ENCODE assay signal across 8 cellular contexts in the genomic region with DNA sequence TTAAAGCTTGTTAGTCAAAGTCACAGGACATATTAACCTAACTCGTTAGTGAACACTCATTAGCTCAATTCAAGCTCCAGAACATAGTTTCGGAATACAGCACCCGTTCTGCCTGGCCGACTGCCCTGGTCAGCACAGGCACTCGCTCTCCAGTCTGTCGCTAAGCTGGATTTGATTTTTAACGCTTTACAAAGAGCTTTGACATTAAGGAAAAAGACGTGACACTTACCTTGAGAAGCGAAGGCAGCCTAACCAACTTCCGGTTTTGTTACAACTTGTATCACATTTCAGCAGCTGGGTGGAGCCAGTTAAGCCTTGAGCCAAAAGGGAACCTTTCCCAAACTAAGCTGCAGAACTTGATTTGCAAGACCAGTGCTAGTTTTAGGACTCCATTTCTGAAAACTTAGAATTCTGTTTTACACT. TPM values are rescaled to one million over a fixed set of nuclear protein-coding genes. Genes with fewer than 3 reads are reported as not detected.
DNase-seq lines count a peak whose midpoint lies in the region; ATAC-seq, FAIRE-seq and TF ChIP-seq lines count a peak whose summit lies in the region.

A gene with protein sequence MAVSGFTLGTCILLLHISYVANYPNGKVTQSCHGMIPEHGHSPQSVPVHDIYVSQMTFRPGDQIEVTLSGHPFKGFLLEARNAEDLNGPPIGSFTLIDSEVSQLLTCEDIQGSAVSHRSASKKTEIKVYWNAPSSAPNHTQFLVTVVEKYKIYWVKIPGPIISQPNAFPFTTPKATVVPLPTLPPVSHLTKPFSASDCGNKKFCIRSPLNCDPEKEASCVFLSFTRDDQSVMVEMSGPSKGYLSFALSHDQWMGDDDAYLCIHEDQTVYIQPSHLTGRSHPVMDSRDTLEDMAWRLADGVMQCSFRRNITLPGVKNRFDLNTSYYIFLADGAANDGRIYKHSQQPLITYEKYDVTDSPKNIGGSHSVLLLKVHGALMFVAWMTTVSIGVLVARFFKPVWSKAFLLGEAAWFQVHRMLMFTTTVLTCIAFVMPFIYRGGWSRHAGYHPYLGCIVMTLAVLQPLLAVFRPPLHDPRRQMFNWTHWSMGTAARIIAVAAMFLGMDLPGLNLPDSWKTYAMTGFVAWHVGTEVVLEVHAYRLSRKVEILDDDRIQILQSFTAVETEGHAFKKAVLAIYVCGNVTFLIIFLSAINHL (minus strand): TSS at position 258 of the 423 bp plus-strand sequence. CDS start 17,867 bp downstream, outside the sequence.

- peak within 1 kb of the TSS; percentile 52 for H3K27ac ChIP-seq in osteoblast (ENCODE audit: low read depth, low read length)

- intact Hi-C loops in activated T-helper 2 cell treated with anti-CD3 and anti-CD28 coated beads, Interferon-gamma antibody, Interleukin-2, Interleukin-4, amounts not matched to agents 10 μg/mL and 5 μg/mL and 100 μg/mL, durations not matched to agents 14 hours and 24 hours and 36 hours (cut with micrococcal nuclease) = no loop called here

- peaks cover 5% of the 10 kb centered on the region for H3K4me1 ChIP-seq in osteoblast (ENCODE audit: insufficient read depth, low read length)

- no peaks in the 10 kb centered on the region for H4K20me1 ChIP-seq in osteoblast (ENCODE audit: insufficient read depth, low read length)

- no peaks in the 10 kb centered on the region for H3K36me3 Mint-ChIP-seq in activated T-helper 2 cell treated with anti-CD3 and anti-CD28 coated beads, Interferon-gamma antibody, Interleukin-2, Interleukin-4, amounts not matched to agents 10 μg/mL and 5 μg/mL and 100 μg/mL, durations not matched to agents 14 hours and 24 hours and 36 hours (ENCODE audit: low read depth)
- H3K36me3 Mint-ChIP-seq in glutamatergic neuron (ENCODE audit: unreplicated experiment) = no peaks in the 10 kb centered on the region

- H3K79me2 ChIP-seq in osteoblast (ENCODE audit: insufficient read depth, low read length) = no peaks in the 10 kb centered on the region

- H3K9me3 ChIP-seq in osteoblast (ENCODE audit: low read depth, low read length) = no peaks in the 10 kb centered on the region

- TF ChIP-seq CTCF in glutamatergic neuron (IDR thresholded peaks at IDR 0.05; ENCODE audit: partially characterized antibody, unreplicated experiment) = no peak
- no peak for TF ChIP-seq CTCF in osteoblast (IDR thresholded peaks at IDR 0.05; ENCODE audit: extremely low read depth, low read depth, low read length)
- no peak for TF ChIP-seq CTCF in D721Med (IDR thresholded peaks at IDR 0.05; ENCODE audit: insufficient read depth, missing control alignments)

- peaks cover 52% of the 10 kb centered on the region for H3K27me3 Mint-ChIP-seq in activated T-helper 2 cell treated with anti-CD3 and anti-CD28 coated beads, Interferon-gamma antibody, Interleukin-2, Interleukin-4, amounts not matched to agents 10 μg/mL and 5 μg/mL and 100 μg/mL, durations not matched to agents 14 hours and 24 hours and 36 hours (ENCODE audit: low read depth)
- H3K27me3 Mint-ChIP-seq in glutamatergic neuron (ENCODE audit: unreplicated experiment) = no peaks in the 10 kb centered on the region

- peak within 1 kb of the TSS; percentile 97 for H3K4me2 ChIP-seq in osteoblast (ENCODE audit: insufficient read depth, low read length)

- peaks cover 2% of the 10 kb centered on the region for H3K27me3 ChIP-seq in osteoblast (ENCODE audit: insufficient read depth, low read length)

- H3K27ac Mint-ChIP-seq in activated T-helper 2 cell treated with anti-CD3 and anti-CD28 coated beads, Interferon-gamma antibody, Interleukin-2, Interleukin-4, amounts not matched to agents 10 μg/mL and 5 μg/mL and 100 μg/mL, durations not matched to agents 14 hours and 24 hours and 36 hours = peak within 1 kb of the TSS; percentile 36
- no peak within 1 kb of the TSS for H3K27ac Mint-ChIP-seq in glutamatergic neuron (ENCODE audit: unreplicated experiment)

- no peaks in the 10 kb centered on the region for H3K9me3 Mint-ChIP-seq in activated T-helper 2 cell treated with anti-CD3 and anti-CD28 coated beads, Interferon-gamma antibody, Interleukin-2, Interleukin-4, amounts not matched to agents 10 μg/mL and 5 μg/mL and 100 μg/mL, durations not matched to agents 14 hours and 24 hours and 36 hours
- H3K9me3 Mint-ChIP-seq in glutamatergic neuron (ENCODE audit: unreplicated experiment) = no peaks in the 10 kb centered on the region

- H3K4me3 Mint-ChIP-seq in activated T-helper 2 cell treated with anti-CD3 and anti-CD28 coated beads, Interferon-gamma antibody, Interleukin-2, Interleukin-4, amounts not matched to agents 10 μg/mL and 5 μg/mL and 100 μg/mL, durations not matched to agents 14 hours and 24 hours and 36 hours (ENCODE audit: low read depth) = peak within 1 kb of the TSS; percentile 81
- H3K4me3 Mint-ChIP-seq in glutamatergic neuron (ENCODE audit: unreplicated experiment) = peak within 1 kb of the TSS; percentile 87

- peak within 1 kb of the TSS; percentile 81 for H3K4me3 ChIP-seq in osteoblast (ENCODE audit: insufficient read depth, low read length)

- peaks cover 8% of the 10 kb centered on the region for H3K4me1 Mint-ChIP-seq in activated T-helper 2 cell treated with anti-CD3 and anti-CD28 coated beads, Interferon-gamma antibody, Interleukin-2, Interleukin-4, amounts not matched to agents 10 μg/mL and 5 μg/mL and 100 μg/mL, durations not matched to agents 14 hours and 24 hours and 36 hours (ENCODE audit: low read depth)
- no peaks in the 10 kb centered on the region for H3K4me1 Mint-ChIP-seq in glutamatergic neuron (ENCODE audit: low read depth, unreplicated experiment)

- peak; percentile 94 for ATAC-seq in GM21447 (IDR thresholded peaks at IDR 0.05; ENCODE audit: unreplicated experiment)

- peak; percentile 78 for DNase-seq in GDM1 (lab: John Stamatoyannopoulos, UW)
- peak; percentile 35 for DNase-seq in HS-5 (ENCODE audit: low read depth)
- peak; percentile 84 for DNase-seq in NOMO-1 treated with dmso at 0.1 percent for 144 hours (lab: John Stamatoyannopoulos, UW; ENCODE audit: unreplicated experiment)
- peak; percentile 30 for DNase-seq in activated T-helper 2 cell treated with anti-CD3 and anti-CD28 coated beads, Interferon-gamma antibody, Interleukin-2, Interleukin-4, amounts not matched to agents 10 μg/mL and 5 μg/mL and 100 μg/mL, durations not matched to agents 14 hours and 24 hours and 36 hours (ENCODE audit: low spot score)
- DNase-seq in glutamatergic neuron = no peak
- DNase-seq in osteoblast (ENCODE audit: insufficient read length, low spot score, missing footprints) = peak; percentile 48
- DNase-seq in D721Med (ENCODE audit: insufficient read length, low spot score) = no peak

- no peaks in the 10 kb centered on the region for H3K36me3 ChIP-seq in osteoblast (ENCODE audit: insufficient read depth, low read length)

- peak within 1 kb of the TSS; percentile 94 for H2AFZ ChIP-seq in osteoblast (ENCODE audit: low read length)

- FAIRE-seq in D721Med (lab: Jason Lieb, UNC) = no peak

RNA-seq across cellular contexts. Expression of the gene that starts here (rescaled TPM):
- total RNA-seq in activated T-helper 2 cell treated with anti-CD3 and anti-CD28 coated beads, Interferon-gamma antibody, Interleukin-2, Interleukin-4, amounts not matched to agents 10 μg/mL and 5 μg/mL and 100 μg/mL, durations not matched to agents 14 hours and 24 hours and 36 hours = 0.85 and 1.2 TPM in 2 replicates
- 1.3 TPM for total RNA-seq in glutamatergic neuron (ENCODE audit: unreplicated experiment)
- 23.2 and 28.9 TPM in 2 replicates for total RNA-seq in osteoblast

Comparison
In these comparisons a context has a peak if more than half of its experiments do, and no peak if none do; other contexts are left out.
1. RNA of the gene that starts here (total RNA-seq): 23.2 to 28.9 TPM in osteoblast; 1.3 TPM in glutamatergic neuron (single experiment) and 0.85 to 1.2 TPM in activated T-helper 2 cell treated with anti-CD3 and anti-CD28 coated beads, Interferon-gamma antibody, Interleukin-2, Interleukin-4, amounts not matched to agents 10 μg/mL and 5 μg/mL and 100 μg/mL, durations not matched to agents 14 hours and 24 hours and 36 hours; every median in the first group is over 10 times any median in the second.
2. DNase-seq: peak in GDM1 (single experiment), HS-5 (single experiment), NOMO-1 treated with dmso at 0.1 percent for 144 hours (single experiment), activated T-helper 2 cell treated with anti-CD3 and anti-CD28 coated beads, Interferon-gamma antibody, Interleukin-2, Interleukin-4, amounts not matched to agents 10 μg/mL and 5 μg/mL and 100 μg/mL, durations not matched to agents 14 hours and 24 hours and 36 hours (single experiment) and osteoblast (single experiment); none in glutamatergic neuron (single experiment) and D721Med (single experiment).